In the genomic region with DNA sequence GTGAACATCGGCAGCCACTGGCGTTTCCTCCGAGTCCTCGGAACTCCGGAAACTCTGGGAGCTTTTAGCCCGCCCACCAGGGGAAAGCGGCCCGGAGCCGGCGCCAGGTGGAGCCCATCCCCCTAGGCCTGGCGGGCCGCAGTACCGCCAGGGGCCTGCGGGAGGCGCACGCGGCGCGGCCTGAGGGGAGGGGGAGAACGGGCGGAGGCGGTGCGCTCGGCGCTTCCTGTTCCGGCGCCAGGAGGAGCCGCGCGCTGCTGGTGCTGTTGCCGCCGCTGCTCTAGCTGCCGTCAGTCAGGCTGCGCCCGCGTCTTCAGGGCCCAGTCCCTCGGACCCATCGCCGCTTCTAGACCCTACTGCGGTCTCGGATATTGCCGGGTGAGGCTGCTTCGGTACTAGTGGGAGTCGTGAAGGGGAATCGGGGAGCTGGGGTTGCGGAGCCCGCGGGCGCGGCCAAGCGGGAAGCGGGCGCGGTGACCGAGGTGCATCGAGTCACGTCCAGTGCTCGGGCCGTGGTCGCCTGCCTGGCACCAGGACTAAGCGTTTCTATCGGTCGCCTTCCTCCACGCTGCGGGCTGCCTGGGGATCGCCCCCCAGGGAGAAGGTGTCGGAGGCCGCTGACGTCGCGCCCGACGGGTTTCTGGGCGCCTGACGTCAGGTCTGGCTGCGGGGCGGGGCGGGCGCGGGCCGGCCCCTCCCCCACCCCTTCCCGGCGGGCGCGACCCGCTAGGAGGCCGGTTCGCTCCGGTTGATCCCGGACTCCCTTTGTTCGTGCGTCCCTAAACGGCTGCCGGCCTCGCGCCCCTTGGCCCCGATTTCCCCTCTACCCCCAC, we compare ENCODE assay signal across 1 cellular context.
A peak's percentile ranks its signal among the peaks of the same experiment; 100 is the strongest.
TF ChIP-seq lines count a peak whose summit lies in the region.

MAPK1IP1L (plus strand) TSS at position 222 of the 833 bp plus-strand sequence. CDS start 10,037 bp downstream, outside the sequence.

TF ChIP-seq in K562, 482 proteins besides CTCF, POLR2A, EP300 and RAD21 (continued from another document and continues in another):
- TF ChIP-seq, protein P1, sequence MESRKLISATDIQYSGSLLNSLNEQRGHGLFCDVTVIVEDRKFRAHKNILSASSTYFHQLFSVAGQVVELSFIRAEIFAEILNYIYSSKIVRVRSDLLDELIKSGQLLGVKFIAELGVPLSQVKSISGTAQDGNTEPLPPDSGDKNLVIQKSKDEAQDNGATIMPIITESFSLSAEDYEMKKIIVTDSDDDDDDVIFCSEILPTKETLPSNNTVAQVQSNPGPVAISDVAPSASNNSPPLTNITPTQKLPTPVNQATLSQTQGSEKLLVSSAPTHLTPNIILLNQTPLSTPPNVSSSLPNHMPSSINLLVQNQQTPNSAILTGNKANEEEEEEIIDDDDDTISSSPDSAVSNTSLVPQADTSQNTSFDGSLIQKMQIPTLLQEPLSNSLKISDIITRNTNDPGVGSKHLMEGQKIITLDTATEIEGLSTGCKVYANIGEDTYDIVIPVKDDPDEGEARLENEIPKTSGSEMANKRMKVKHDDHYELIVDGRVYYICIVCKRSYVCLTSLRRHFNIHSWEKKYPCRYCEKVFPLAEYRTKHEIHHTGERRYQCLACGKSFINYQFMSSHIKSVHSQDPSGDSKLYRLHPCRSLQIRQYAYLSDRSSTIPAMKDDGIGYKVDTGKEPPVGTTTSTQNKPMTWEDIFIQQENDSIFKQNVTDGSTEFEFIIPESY (CRISPR knock-in tag; IDR thresholded peaks at IDR 0.05): peak; percentile 37; the same call in 1 of the 2 replicates
- peak; percentile 74 for TF ChIP-seq SAP30 (IDR thresholded peaks at IDR 0.05; ENCODE audit: borderline replicate concordance, insufficient read depth, low read depth, low read length, poor library complexity, severe bottlenecking)
- TF ChIP-seq MLX (CRISPR knock-in tag; conservative IDR thresholded peaks at IDR 0.05): no peak
- no peak for TF ChIP-seq GTF2B (IDR thresholded peaks at IDR 0.05; ENCODE audit: extremely low read depth, insufficient read length)
- TF ChIP-seq ELF4 (CRISPR knock-in tag; IDR thresholded peaks at IDR 0.05): peak; percentile 29; the same call in 1 of the 2 replicates
- TF ChIP-seq FOXA3 (CRISPR knock-in tag; conservative IDR thresholded peaks at IDR 0.05 in 1 of 2, IDR thresholded peaks at IDR 0.05 in 1 of 2): no peak
- TF ChIP-seq NELFE (IDR thresholded peaks at IDR 0.05; ENCODE audit: insufficient read depth, insufficient read length): no peak
- TF ChIP-seq RBFOX2 (IDR thresholded peaks at IDR 0.05; ENCODE audit: low read depth, low read length): peak; percentile 98
- no peak for TF ChIP-seq IFI16 (CRISPR knock-in tag; IDR thresholded peaks at IDR 0.05)
- TF ChIP-seq HSF4 (CRISPR knock-in tag; IDR thresholded peaks at IDR 0.05; ENCODE audit: borderline replicate concordance): no peak
- peak; percentile 63; the same call in 1 of the 2 replicates for TF ChIP-seq KLF13 (tag; IDR thresholded peaks at IDR 0.05; ENCODE audit: borderline replicate concordance, low read depth)
- no peak for TF ChIP-seq SETDB1 (IDR thresholded peaks at IDR 0.05; ENCODE audit: low read length)
- TF ChIP-seq NFRKB (IDR thresholded peaks at IDR 0.05; ENCODE audit: low read depth): no peak
- TF ChIP-seq VEZF1 (CRISPR knock-in tag; IDR thresholded peaks at IDR 0.05): peak; percentile 97
- TF ChIP-seq, protein P2, sequence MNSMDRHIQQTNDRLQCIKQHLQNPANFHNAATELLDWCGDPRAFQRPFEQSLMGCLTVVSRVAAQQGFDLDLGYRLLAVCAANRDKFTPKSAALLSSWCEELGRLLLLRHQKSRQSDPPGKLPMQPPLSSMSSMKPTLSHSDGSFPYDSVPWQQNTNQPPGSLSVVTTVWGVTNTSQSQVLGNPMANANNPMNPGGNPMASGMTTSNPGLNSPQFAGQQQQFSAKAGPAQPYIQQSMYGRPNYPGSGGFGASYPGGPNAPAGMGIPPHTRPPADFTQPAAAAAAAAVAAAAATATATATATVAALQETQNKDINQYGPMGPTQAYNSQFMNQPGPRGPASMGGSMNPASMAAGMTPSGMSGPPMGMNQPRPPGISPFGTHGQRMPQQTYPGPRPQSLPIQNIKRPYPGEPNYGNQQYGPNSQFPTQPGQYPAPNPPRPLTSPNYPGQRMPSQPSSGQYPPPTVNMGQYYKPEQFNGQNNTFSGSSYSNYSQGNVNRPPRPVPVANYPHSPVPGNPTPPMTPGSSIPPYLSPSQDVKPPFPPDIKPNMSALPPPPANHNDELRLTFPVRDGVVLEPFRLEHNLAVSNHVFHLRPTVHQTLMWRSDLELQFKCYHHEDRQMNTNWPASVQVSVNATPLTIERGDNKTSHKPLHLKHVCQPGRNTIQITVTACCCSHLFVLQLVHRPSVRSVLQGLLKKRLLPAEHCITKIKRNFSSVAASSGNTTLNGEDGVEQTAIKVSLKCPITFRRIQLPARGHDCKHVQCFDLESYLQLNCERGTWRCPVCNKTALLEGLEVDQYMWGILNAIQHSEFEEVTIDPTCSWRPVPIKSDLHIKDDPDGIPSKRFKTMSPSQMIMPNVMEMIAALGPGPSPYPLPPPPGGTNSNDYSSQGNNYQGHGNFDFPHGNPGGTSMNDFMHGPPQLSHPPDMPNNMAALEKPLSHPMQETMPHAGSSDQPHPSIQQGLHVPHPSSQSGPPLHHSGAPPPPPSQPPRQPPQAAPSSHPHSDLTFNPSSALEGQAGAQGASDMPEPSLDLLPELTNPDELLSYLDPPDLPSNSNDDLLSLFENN (IDR thresholded peaks at IDR 0.05; ENCODE audit: low read depth in 2 of 2, low read length in 2 of 2): peak in 1 of 2 experiments; percentile 72; a peak in 2 of 4 replicates
- TF ChIP-seq, protein P3, sequence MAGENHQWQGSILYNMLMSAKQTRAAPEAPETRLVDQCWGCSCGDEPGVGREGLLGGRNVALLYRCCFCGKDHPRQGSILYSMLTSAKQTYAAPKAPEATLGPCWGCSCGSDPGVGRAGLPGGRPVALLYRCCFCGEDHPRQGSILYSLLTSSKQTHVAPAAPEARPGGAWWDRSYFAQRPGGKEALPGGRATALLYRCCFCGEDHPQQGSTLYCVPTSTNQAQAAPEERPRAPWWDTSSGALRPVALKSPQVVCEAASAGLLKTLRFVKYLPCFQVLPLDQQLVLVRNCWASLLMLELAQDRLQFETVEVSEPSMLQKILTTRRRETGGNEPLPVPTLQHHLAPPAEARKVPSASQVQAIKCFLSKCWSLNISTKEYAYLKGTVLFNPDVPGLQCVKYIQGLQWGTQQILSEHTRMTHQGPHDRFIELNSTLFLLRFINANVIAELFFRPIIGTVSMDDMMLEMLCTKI (IDR thresholded peaks at IDR 0.05; ENCODE audit: partially characterized antibody): no peak
- no peak for TF ChIP-seq KHSRP (IDR thresholded peaks at IDR 0.05)
- TF ChIP-seq RFX5 (IDR thresholded peaks at IDR 0.05; ENCODE audit: low read depth, low read length): no peak
- TF ChIP-seq FOXK1 (CRISPR knock-in tag; IDR thresholded peaks at IDR 0.05; ENCODE audit: borderline replicate concordance): peak; percentile 41; the same call in 1 of the 2 replicates
- TF ChIP-seq SAFB (IDR thresholded peaks at IDR 0.05; ENCODE audit: borderline replicate concordance, low read depth, low read length): no peak
- TF ChIP-seq ZNF41 (CRISPR knock-in tag; conservative IDR thresholded peaks at IDR 0.05): no peak
- TF ChIP-seq ARID2 (IDR thresholded peaks at IDR 0.05): no peak
- no peak for TF ChIP-seq ZNF507 (tag; conservative IDR thresholded peaks at IDR 0.05)
- TF ChIP-seq GATAD2A (IDR thresholded peaks at IDR 0.05): no peak
- peak; percentile 88 for TF ChIP-seq MYC (IDR thresholded peaks at IDR 0.05; ENCODE audit: low read depth, low read length)
- TF ChIP-seq MYC (CRISPR knock-in tag; IDR thresholded peaks at IDR 0.05; ENCODE audit: borderline replicate concordance, low read depth): peak; percentile 37; the same call in 1 of the 2 replicates
- TF ChIP-seq MAZ (CRISPR knock-in tag; conservative IDR thresholded peaks at IDR 0.05 in 1 of 2, IDR thresholded peaks at IDR 0.05 in 1 of 2): peak; percentile 99
- no peak for TF ChIP-seq ZBTB8A (IDR thresholded peaks at IDR 0.05; ENCODE audit: partially characterized antibody)
- no peak for TF ChIP-seq SMARCB1 (IDR thresholded peaks at IDR 0.05; ENCODE audit: insufficient read length, low read depth)
- TF ChIP-seq, protein P4, sequence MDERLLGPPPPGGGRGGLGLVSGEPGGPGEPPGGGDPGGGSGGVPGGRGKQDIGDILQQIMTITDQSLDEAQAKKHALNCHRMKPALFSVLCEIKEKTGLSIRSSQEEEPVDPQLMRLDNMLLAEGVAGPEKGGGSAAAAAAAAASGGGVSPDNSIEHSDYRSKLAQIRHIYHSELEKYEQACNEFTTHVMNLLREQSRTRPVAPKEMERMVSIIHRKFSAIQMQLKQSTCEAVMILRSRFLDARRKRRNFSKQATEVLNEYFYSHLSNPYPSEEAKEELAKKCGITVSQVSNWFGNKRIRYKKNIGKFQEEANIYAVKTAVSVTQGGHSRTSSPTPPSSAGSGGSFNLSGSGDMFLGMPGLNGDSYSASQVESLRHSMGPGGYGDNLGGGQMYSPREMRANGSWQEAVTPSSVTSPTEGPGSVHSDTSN (CRISPR knock-in tag; IDR thresholded peaks at IDR 0.05; ENCODE audit: low read depth): no peak
- TF ChIP-seq, protein P4 (tag; conservative IDR thresholded peaks at IDR 0.05; ENCODE audit: low read depth): no peak
- no peak for TF ChIP-seq SNIP1 (IDR thresholded peaks at IDR 0.05; ENCODE audit: low read depth)
- no peak for TF ChIP-seq ZNF395 (CRISPR knock-in tag; IDR thresholded peaks at IDR 0.05)
- no peak for TF ChIP-seq ZNF324 (CRISPR knock-in tag; IDR thresholded peaks at IDR 0.05)
- TF ChIP-seq CBX2 (IDR thresholded peaks at IDR 0.05; ENCODE audit: insufficient read depth, low read length, poor library complexity, severe bottlenecking): no peak
- no peak for TF ChIP-seq ZNF696 (CRISPR knock-in tag; conservative IDR thresholded peaks at IDR 0.05)
- TF ChIP-seq ARID1B (IDR thresholded peaks at IDR 0.05): no peak
- TF ChIP-seq SUPT5H (IDR thresholded peaks at IDR 0.05): peak; percentile 97
- TF ChIP-seq, protein P5, sequence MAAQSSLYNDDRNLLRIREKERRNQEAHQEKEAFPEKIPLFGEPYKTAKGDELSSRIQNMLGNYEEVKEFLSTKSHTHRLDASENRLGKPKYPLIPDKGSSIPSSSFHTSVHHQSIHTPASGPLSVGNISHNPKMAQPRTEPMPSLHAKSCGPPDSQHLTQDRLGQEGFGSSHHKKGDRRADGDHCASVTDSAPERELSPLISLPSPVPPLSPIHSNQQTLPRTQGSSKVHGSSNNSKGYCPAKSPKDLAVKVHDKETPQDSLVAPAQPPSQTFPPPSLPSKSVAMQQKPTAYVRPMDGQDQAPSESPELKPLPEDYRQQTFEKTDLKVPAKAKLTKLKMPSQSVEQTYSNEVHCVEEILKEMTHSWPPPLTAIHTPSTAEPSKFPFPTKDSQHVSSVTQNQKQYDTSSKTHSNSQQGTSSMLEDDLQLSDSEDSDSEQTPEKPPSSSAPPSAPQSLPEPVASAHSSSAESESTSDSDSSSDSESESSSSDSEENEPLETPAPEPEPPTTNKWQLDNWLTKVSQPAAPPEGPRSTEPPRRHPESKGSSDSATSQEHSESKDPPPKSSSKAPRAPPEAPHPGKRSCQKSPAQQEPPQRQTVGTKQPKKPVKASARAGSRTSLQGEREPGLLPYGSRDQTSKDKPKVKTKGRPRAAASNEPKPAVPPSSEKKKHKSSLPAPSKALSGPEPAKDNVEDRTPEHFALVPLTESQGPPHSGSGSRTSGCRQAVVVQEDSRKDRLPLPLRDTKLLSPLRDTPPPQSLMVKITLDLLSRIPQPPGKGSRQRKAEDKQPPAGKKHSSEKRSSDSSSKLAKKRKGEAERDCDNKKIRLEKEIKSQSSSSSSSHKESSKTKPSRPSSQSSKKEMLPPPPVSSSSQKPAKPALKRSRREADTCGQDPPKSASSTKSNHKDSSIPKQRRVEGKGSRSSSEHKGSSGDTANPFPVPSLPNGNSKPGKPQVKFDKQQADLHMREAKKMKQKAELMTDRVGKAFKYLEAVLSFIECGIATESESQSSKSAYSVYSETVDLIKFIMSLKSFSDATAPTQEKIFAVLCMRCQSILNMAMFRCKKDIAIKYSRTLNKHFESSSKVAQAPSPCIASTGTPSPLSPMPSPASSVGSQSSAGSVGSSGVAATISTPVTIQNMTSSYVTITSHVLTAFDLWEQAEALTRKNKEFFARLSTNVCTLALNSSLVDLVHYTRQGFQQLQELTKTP (IDR thresholded peaks at IDR 0.05; ENCODE audit: low read depth in 1 of 2, partially characterized antibody in 2 of 2): peak in 1 of 2 experiments; percentile 20
